ENCODE assay signal across 8 cellular contexts in genomic region chr12:76029982-76030377, GRCh38. TPM values are rescaled to one million over a fixed set of nuclear protein-coding genes. Genes with fewer than 3 reads are reported as not detected.
DNase-seq lines count a peak whose midpoint lies in the region; ATAC-seq and TF ChIP-seq lines count a peak whose summit lies in the region.

No MANE protein-coding gene starts in this region.

- peaks cover 4% of the 10 kb centered on the region for H3K27me3 Mint-ChIP-seq in activated CD8-positive, alpha-beta memory T cell treated with anti-CD3 and anti-CD28 coated beads, Interleukin-2, amount 10 ng/mL, durations not matched to agents 7 days and 5 days
- peaks cover 13 to 37% (median 30%) of the 10 kb centered on the region in 3 donors for H3K27me3 Mint-ChIP-seq in naive B cell

- ATAC-seq in activated CD8-positive, alpha-beta memory T cell treated with anti-CD3 and anti-CD28 coated beads, Interleukin-2, amount 10 ng/mL, durations not matched to agents 7 days and 5 days, result peak; percentile 1
- ATAC-seq in RWPE2 (ENCODE audit: low read depth) (no peak), naive B cell (ENCODE audit: low read depth in 2 of 2) (no peak), left lobe of liver (no peak), HG03442 (IDR thresholded peaks at IDR 0.05; ENCODE audit: unreplicated experiment) (no peak), GM21737 (IDR thresholded peaks at IDR 0.05; ENCODE audit: unreplicated experiment) (no peak)

- H3K4me3 Mint-ChIP-seq in activated CD8-positive, alpha-beta memory T cell treated with anti-CD3 and anti-CD28 coated beads, Interleukin-2, amount 10 ng/mL, durations not matched to agents 7 days and 5 days, result peak overlapping the region; percentile 89
- H3K4me3 Mint-ChIP-seq in naive B cell, result peak overlapping the region; percentile 92 to 97 (median 94)

- 0% methylated on average over 22 of the region's 22 CpGs for WGBS in ectodermal cell, 2 experiments

- H3K4me3 ChIP-seq in RWPE2 (ENCODE audit: severe bottlenecking) (peak overlapping the region; percentile 70), ectodermal cell (ENCODE audit: insufficient read depth, low read depth, low read length) (peak overlapping the region; percentile 64)

- peaks cover 49% of the 10 kb centered on the region for H3K36me3 Mint-ChIP-seq in activated CD8-positive, alpha-beta memory T cell treated with anti-CD3 and anti-CD28 coated beads, Interleukin-2, amount 10 ng/mL, durations not matched to agents 7 days and 5 days
- H3K36me3 Mint-ChIP-seq in naive B cell, result no peaks in the 10 kb centered on the region

- H3K27ac Mint-ChIP-seq in activated CD8-positive, alpha-beta memory T cell treated with anti-CD3 and anti-CD28 coated beads, Interleukin-2, amount 10 ng/mL, durations not matched to agents 7 days and 5 days, result peak overlapping the region; percentile 97
- peak overlapping the region in 2 of 6 donors; percentile 82 to 86 for H3K27ac Mint-ChIP-seq in naive B cell

- H3K9me3 Mint-ChIP-seq in activated CD8-positive, alpha-beta memory T cell treated with anti-CD3 and anti-CD28 coated beads, Interleukin-2, amount 10 ng/mL, durations not matched to agents 7 days and 5 days (ENCODE audit: low read depth), result no peaks in the 10 kb centered on the region
- no peaks in the 10 kb centered on the region for H3K9me3 Mint-ChIP-seq in naive B cell

- H3K27me3 ChIP-seq in RWPE2 (ENCODE audit: insufficient read depth, poor library complexity, severe bottlenecking), result no peaks in the 10 kb centered on the region
- peaks cover 34% of the 10 kb centered on the region for H3K27me3 ChIP-seq in ectodermal cell (ENCODE audit: control insufficient read depth, insufficient read depth, low read length, poor library complexity, severe bottlenecking)

- peak overlapping the region; percentile 87 for H3K27ac ChIP-seq in RWPE2 (ENCODE audit: poor library complexity, severe bottlenecking)
- H3K27ac ChIP-seq in ectodermal cell (ENCODE audit: insufficient read depth, low read depth, low read length, poor library complexity, severe bottlenecking), result no peak overlapping the region

- H3K4me1 Mint-ChIP-seq in activated CD8-positive, alpha-beta memory T cell treated with anti-CD3 and anti-CD28 coated beads, Interleukin-2, amount 10 ng/mL, durations not matched to agents 7 days and 5 days, result peaks cover 63% of the 10 kb centered on the region
- H3K4me1 Mint-ChIP-seq in naive B cell, result peaks cover 18 to 25% (median 23%) of the 10 kb centered on the region in 3 donors

- H3K4me1 ChIP-seq in RWPE2 (ENCODE audit: insufficient read depth, poor library complexity, severe bottlenecking) (peaks cover 36% of the 10 kb centered on the region), ectodermal cell (ENCODE audit: control insufficient read depth, insufficient read depth, low read length) (no peaks in the 10 kb centered on the region)

- H3K36me3 ChIP-seq in RWPE2 (ENCODE audit: low read depth), result peaks cover 48% of the 10 kb centered on the region
- H3K36me3 ChIP-seq in ectodermal cell (ENCODE audit: control insufficient read depth, insufficient read depth, low read length), result no peaks in the 10 kb centered on the region

- no peaks in the 10 kb centered on the region for H3K9me3 ChIP-seq in RWPE2 (ENCODE audit: severe bottlenecking)
- no peaks in the 10 kb centered on the region for H3K9me3 ChIP-seq in ectodermal cell (ENCODE audit: control insufficient read depth, low read length)

- CTCF ChIA-PET in activated CD8-positive, alpha-beta memory T cell treated with anti-CD3 and anti-CD28 coated beads, Interleukin-2, amount 10 ng/mL, durations not matched to agents 7 days and 5 days (lab: Charles Lee), result interaction anchor here (0.8 to 7.9 kb wide), 12 partner anchors 9 to 519 kb away, joined by 3 to 86 read pairs (median 12); no protein-coding TSS in a partner anchor

- peak; percentile 61 for DNase-seq in activated CD8-positive, alpha-beta memory T cell treated with anti-CD3 and anti-CD28 coated beads, Interleukin-2, amount 10 ng/mL, durations not matched to agents 7 days and 5 days
- DNase-seq in activated CD8-positive, alpha-beta memory T cell treated with anti-CD3 and anti-CD28 coated beads for 24 hours, result no peak
- no peak for DNase-seq in RWPE2 (ENCODE audit: low spot score)
- no peak for DNase-seq in naive B cell
- DNase-seq in left lobe of liver (ENCODE audit: low spot score), result no peak

- no peak for TF ChIP-seq CTCF in RWPE2 (IDR thresholded peaks at IDR 0.05; ENCODE audit: poor library complexity, severe bottlenecking)

RNA-seq across cellular contexts. Expression of gene PHLDA1, which starts 1.6 kb away (rescaled TPM):
- total RNA-seq in activated CD8-positive, alpha-beta memory T cell treated with anti-CD3 and anti-CD28 coated beads, Interleukin-2, amount 10 ng/mL, durations not matched to agents 7 days and 5 days, result 10 to 100 TPM; 36.8 to 95.6 TPM
- polyA plus RNA-seq in ectodermal cell (2013, experiment 1 of 4), result 3.5 TPM
- 2.6 TPM for polyA plus RNA-seq in ectodermal cell (2013, experiment 2 of 4)
- polyA plus RNA-seq in ectodermal cell (2013, experiment 3 of 4), result 3.0 TPM
- polyA plus RNA-seq in ectodermal cell (2013, experiment 4 of 4), result 3.3 TPM
- under 1 TPM; 0.11 to 0.30 (median 0.16) TPM for polyA plus RNA-seq in naive B cell (ENCODE audit: low read depth in 6 of 6)
- 2.2 TPM for total RNA-seq in left lobe of liver

RNA-seq across cellular contexts. Expression of gene NAP1L1, which starts 54.5 kb away (rescaled TPM):
- total RNA-seq in activated CD8-positive, alpha-beta memory T cell treated with anti-CD3 and anti-CD28 coated beads, Interleukin-2, amount 10 ng/mL, durations not matched to agents 7 days and 5 days, result 100 to 1,000 TPM; 434 to 655 TPM
- polyA plus RNA-seq in ectodermal cell (2013, experiment 1 of 4), result 1,807 TPM
- 1,769 TPM for polyA plus RNA-seq in ectodermal cell (2013, experiment 2 of 4)
- polyA plus RNA-seq in ectodermal cell (2013, experiment 3 of 4), result 1,684 TPM
- 1,884 TPM for polyA plus RNA-seq in ectodermal cell (2013, experiment 4 of 4)
- 100 to 1,000 TPM; 112 to 223 (median 196) TPM for polyA plus RNA-seq in naive B cell (ENCODE audit: low read depth in 6 of 6)
- 64.0 TPM for total RNA-seq in left lobe of liver

Comparison
In these comparisons a context has a peak if more than half of its experiments do, and no peak if none do; other contexts are left out.
1. RNA of gene PHLDA1, which starts 1.6 kb away (total RNA-seq): 36.8 to 95.6 TPM in activated CD8-positive, alpha-beta memory T cell treated with anti-CD3 and anti-CD28 coated beads, Interleukin-2, amount 10 ng/mL, durations not matched to agents 7 days and 5 days; 2.2 TPM in left lobe of liver (single experiment); every median in the first group is over 10 times any median in the second.